29 cellular contexts compared by ENCODE assay signal in the genomic region with DNA sequence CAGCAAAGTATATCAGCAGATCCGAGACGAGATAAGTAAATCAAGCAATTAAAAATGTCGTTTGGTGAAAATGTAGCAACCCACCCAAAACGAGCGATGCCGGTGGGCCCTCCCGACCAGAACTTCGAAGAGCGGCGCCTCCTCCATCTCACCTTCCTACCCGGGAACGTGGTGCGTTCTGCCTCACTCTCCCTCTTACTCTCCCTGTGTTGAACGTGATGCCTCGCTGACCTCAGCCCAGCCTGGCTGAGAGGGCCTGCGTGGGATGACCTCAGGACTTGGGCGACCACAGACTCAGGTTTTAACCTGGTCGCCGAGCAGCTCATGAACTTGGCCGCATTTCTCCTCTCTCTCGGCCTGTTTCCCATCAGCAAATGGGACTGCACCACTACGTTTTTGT.
DNase-seq lines count a peak whose midpoint lies in the region; ATAC-seq, FAIRE-seq and TF ChIP-seq lines count a peak whose summit lies in the region.
"Had no signal": no experiment of that assay in that cellular context is flagged by ENCODE, and none has a peak within 500 bp of the region (broad histone marks: within the 10 kb centered on the region; RNA-seq: fewer than 3 reads in every experiment).

No MANE protein-coding gene starts in this region.

- TF ChIP-seq RAD21 in H1 (IDR thresholded peaks at IDR 0.05 in 1 of 2, conservative IDR thresholded peaks at IDR 0.05 in 1 of 2; ENCODE audit: low read depth in 2 of 2, low read length in 2 of 2): no peak

- H3K27me3 ChIP-seq in RWPE2 (ENCODE audit: insufficient read depth, poor library complexity, severe bottlenecking) (peaks cover 58% of the 10 kb centered on the region), H1 (replicated peaks in 1 of 4; ENCODE audit: control insufficient read depth in 3 of 4, extremely low read depth in 1 of 4, insufficient read depth in 3 of 4, low read length in 3 of 4) (no peaks in the 10 kb centered on the region)

- H3K79me2 ChIP-seq in H1 (ENCODE audit: control insufficient read depth in 1 of 2, insufficient read depth in 2 of 2, low read length in 2 of 2): no peaks in the 10 kb centered on the region

- no peak overlapping the region for H2BK120ac ChIP-seq in H1 (replicated peaks; ENCODE audit: low read depth, low read length)

- no peak overlapping the region for H3K4me2 ChIP-seq in H1 (ENCODE audit: insufficient read depth in 1 of 2, low read depth in 2 of 2, low read length in 2 of 2)

- no peak overlapping the region for H2BK20ac ChIP-seq in H1 (ENCODE audit: low read length)

- H3K4me1 ChIP-seq in RWPE2 (ENCODE audit: insufficient read depth, poor library complexity, severe bottlenecking) (no peaks in the 10 kb centered on the region), H1 (replicated peaks in 1 of 4; ENCODE audit: control insufficient read depth in 3 of 4, insufficient read depth in 4 of 4, low read length in 3 of 4) (peaks cover 0 to 4% (median 0%) of the 10 kb centered on the region in 4 experiments; a peak in 2 of 7 replicates)
- H3K4me1 ChIP-seq: HAP-1 had no signal

- no peaks in the 10 kb centered on the region for H3K79me1 ChIP-seq in H1 (ENCODE audit: low read depth, low read length)

- H2AFZ ChIP-seq in H1 (ENCODE audit: low read length): 0 out of 2 replicates have a peak overlapping the region, but pooled peaks have one; percentile 35

- 85% methylated on average over 22 of the region's 22 CpGs; no CpG with 5 or more reads in 1 of the 2 experiments for WGBS in H1 (ENCODE audit: extremely low coverage in 1 of 2, insufficient coverage in 1 of 2, insufficient read length in 1 of 2, insufficient replicate concordance in 2 of 2, low coverage in 1 of 2, low lambda C conversion rate in 2 of 2, missing lambda C conversion rate in 1 of 2), 2 experiments

- H3K56ac ChIP-seq in H1 (replicated peaks; ENCODE audit: insufficient read length, low read depth, low read length): no peak overlapping the region

- DNase-seq in RWPE2 (ENCODE audit: low spot score) (peak; percentile 30), H1 (ENCODE audit: low read depth in 1 of 2, low spot score in 2 of 2) (no peak), left kidney (ENCODE audit: low read depth, low spot score) (peak; percentile 64), posterior vena cava (ENCODE audit: low spot score) (peak; percentile 49), G401 (ENCODE audit: low spot score) (no peak), HFFc6 (no peak)
- DNase-seq: C1 segment of cervical spinal cord; CD4-positive, alpha-beta memory T cell; COR-L47; DMS53; Karpas-422; NCI-H1092; NCI-H1417 treated with DMSO at 0.1 percent for 48 hours; NCI-H187; NCI-H2081 treated with DMSO at 0.1 percent for 48 hours; NCI-H2171; NCI-H226; NCI-H510A; NCI-H69; SIG-M5; SW 1271 had no signal

- H4K8ac ChIP-seq in H1 (ENCODE audit: extremely low read depth, insufficient read depth, low read length): peak overlapping the region; percentile 45; the same call in 1 of the 2 replicates

- no peak overlapping the region for H3K27ac ChIP-seq in RWPE2 (ENCODE audit: poor library complexity, severe bottlenecking)
- no peak overlapping the region for H3K27ac ChIP-seq in H1 (ENCODE audit: low read depth, low read length)
- H3K27ac ChIP-seq: HL-60, SK-N-MC had no signal

- TF ChIP-seq CTCF in RWPE2 (IDR thresholded peaks at IDR 0.05; ENCODE audit: poor library complexity, severe bottlenecking): no peak
- TF ChIP-seq CTCF in H1 (IDR thresholded peaks at IDR 0.05; ENCODE audit: control extremely low read depth in 1 of 3, insufficient read depth in 1 of 3, low read depth in 1 of 3, low read length in 3 of 3): no peak
- no peak for TF ChIP-seq CTCF in HFFc6 (IDR thresholded peaks at IDR 0.05)

- no peaks in the 10 kb centered on the region; the same call in 1 of the 2 replicates for H3K36me3 Mint-ChIP-seq in HFFc6 (ENCODE audit: low read depth)

- no peak for TF ChIP-seq POLR2A in H1 (IDR thresholded peaks at IDR 0.05; ENCODE audit: control extremely low read depth in 1 of 2, low read depth in 2 of 2, low read length in 2 of 2)

- no peak overlapping the region for H3K4me3 Mint-ChIP-seq in HFFc6
- H3K4me3 Mint-ChIP-seq: CD4-positive, alpha-beta memory T cell had no signal

- no peaks in the 10 kb centered on the region for H3K4me1 Mint-ChIP-seq in HFFc6 (ENCODE audit: low read depth)
- H3K4me1 Mint-ChIP-seq: CD4-positive, alpha-beta memory T cell had no signal

- peaks cover 6% of the 10 kb centered on the region for H3K27me3 Mint-ChIP-seq in HFFc6 (ENCODE audit: insufficient read depth)

- CTCF ChIA-PET in H1 (lab: Charles Lee; ENCODE audit: partially characterized antibody): no interaction called here

- H2AK5ac ChIP-seq in H1 (ENCODE audit: low read depth, low read length): no peak overlapping the region

- H3K23ac ChIP-seq in H1 (ENCODE audit: insufficient read length): no peak overlapping the region

- H2BK5ac ChIP-seq in H1 (ENCODE audit: low read depth, low read length): no peak overlapping the region

- H3K9me3 ChIP-seq in RWPE2 (ENCODE audit: severe bottlenecking) (no peaks in the 10 kb centered on the region), H1 (ENCODE audit: insufficient read depth in 2 of 2, low read depth in 1 of 2, low read length in 1 of 2) (no peaks in the 10 kb centered on the region)
- H3K9me3 ChIP-seq: HAP-1 had no signal

- H4K20me1 ChIP-seq in H1 (replicated peaks in 1 of 2; ENCODE audit: control insufficient read depth in 1 of 2, insufficient read depth in 2 of 2, low read length in 2 of 2): no peaks in the 10 kb centered on the region

- intact Hi-C loops in posterior vena cava (cut with DNase I): no loop called here

- no peaks in the 10 kb centered on the region for H3K23me2 ChIP-seq in H1 (ENCODE audit: low read depth, low read length)

- no peak overlapping the region for H3K9ac ChIP-seq in H1 (replicated peaks in 1 of 4; ENCODE audit: extremely low read depth in 1 of 4, low read depth in 3 of 4, low read length in 3 of 4)

- H2BK12ac ChIP-seq in H1 (ENCODE audit: low read depth, low read length): 0 out of 2 replicates have a peak overlapping the region, but pooled peaks have one; percentile 50

- no peak overlapping the region for H2BK15ac ChIP-seq in H1 (ENCODE audit: low read length)

- no peak overlapping the region for H3K4me3 ChIP-seq in RWPE2 (ENCODE audit: severe bottlenecking)
- no peak overlapping the region for H3K4me3 ChIP-seq in H1 (ENCODE audit: extremely low read depth in 1 of 4, insufficient read depth in 2 of 4, low read depth in 3 of 4, low read length in 4 of 4)
- H3K4me3 ChIP-seq: GM12878, HAP-1, SK-N-MC had no signal

- TF ChIP-seq EP300 in H1 (IDR thresholded peaks at IDR 0.05; ENCODE audit: borderline replicate concordance in 1 of 2, low read depth in 2 of 2, low read length in 2 of 2): no peak

- no peak for ATAC-seq in RWPE2 (ENCODE audit: low read depth)
- ATAC-seq in SK-N-SH treated with all-trans-retinoic acid at 6 μM for 48 hours: no peak
- ATAC-seq in HG03432 (IDR thresholded peaks at IDR 0.05; ENCODE audit: unreplicated experiment): no peak
- ATAC-seq: GM12878, Panc1 had no signal

- H3K36me3 ChIP-seq in RWPE2 (ENCODE audit: low read depth): no peaks in the 10 kb centered on the region
- no peaks in the 10 kb centered on the region for H3K36me3 ChIP-seq in H1 (ENCODE audit: control insufficient read depth in 2 of 4, insufficient read depth in 4 of 4, low read length in 3 of 4)
- H3K36me3 ChIP-seq: HAP-1 had no signal

- POLR2A ChIA-PET in H1 (lab: Charles Lee; ENCODE audit: partially characterized antibody): interaction anchor here (0.7 kb wide), 1 partner anchor 484 kb away, joined by 3 read pairs; no protein-coding TSS in a partner anchor

- no peak overlapping the region for H3K4ac ChIP-seq in H1 (replicated peaks; ENCODE audit: insufficient read length, low read depth, low read length)

- H4K5ac ChIP-seq in H1 (ENCODE audit: insufficient read length, low read depth, low read length): no peak overlapping the region

- FAIRE-seq in H1 (lab: Jason Lieb, UNC): no peak
- FAIRE-seq: G401.6, GM12878 had no signal

- in situ Hi-C loops in G401 (cut with HindIII; ENCODE audit: low sequenced_read_pairs): no loop called here

- no peak overlapping the region for H4K91ac ChIP-seq in H1 (replicated peaks; ENCODE audit: insufficient read length, low read length)

- H3K27ac Mint-ChIP-seq in HFFc6: no peak overlapping the region
- H3K27ac Mint-ChIP-seq: CD4-positive, alpha-beta memory T cell had no signal

- H3K9me3 Mint-ChIP-seq in HFFc6: peaks cover 57% of the 10 kb centered on the region

- H3K14ac ChIP-seq in H1 (ENCODE audit: insufficient read length): no peak overlapping the region

- H3K18ac ChIP-seq in H1 (ENCODE audit: extremely low read depth, low read length): no peak overlapping the region

TF ChIP-seq in H1, 55 proteins besides CTCF, POLR2A, EP300 and RAD21:
- TF ChIP-seq TCF12 (IDR thresholded peaks at IDR 0.05; ENCODE audit: low read depth, low read length): no peak
- no peak for TF ChIP-seq BACH1 (IDR thresholded peaks at IDR 0.05; ENCODE audit: low read length)
- TF ChIP-seq FOSL1 (IDR thresholded peaks at IDR 0.05; ENCODE audit: insufficient read depth, low read depth, low read length): no peak
TF ChIP-seq in H1: peak in this region for 0.

TF ChIP-seq in SK-N-SH treated with all-trans-retinoic acid at 6 μM for 48 hours, 23 proteins besides CTCF, POLR2A, EP300 and RAD21 (continues in another document):
- TF ChIP-seq ZC3H10 (CRISPR knock-in tag; IDR thresholded peaks at IDR 0.05) (no peak), TOX (CRISPR knock-in tag; IDR thresholded peaks at IDR 0.05; ENCODE audit: borderline replicate concordance) (no peak), ZNF8 (CRISPR knock-in tag; IDR thresholded peaks at IDR 0.05) (no peak), ARNTL (CRISPR knock-in tag; IDR thresholded peaks at IDR 0.05; ENCODE audit: borderline replicate concordance, low read depth) (no peak)

Comparison
In these comparisons a context has a peak if more than half of its experiments do, and no peak if none do; other contexts are left out.
1. DNase-seq: peak in RWPE2 (single experiment), left kidney (single experiment) and posterior vena cava (single experiment); none in H1 (0 of 2), G401 (single experiment) and HFFc6 (single experiment).